ENCODE assay signal across 1 cellular context in the genomic region with DNA sequence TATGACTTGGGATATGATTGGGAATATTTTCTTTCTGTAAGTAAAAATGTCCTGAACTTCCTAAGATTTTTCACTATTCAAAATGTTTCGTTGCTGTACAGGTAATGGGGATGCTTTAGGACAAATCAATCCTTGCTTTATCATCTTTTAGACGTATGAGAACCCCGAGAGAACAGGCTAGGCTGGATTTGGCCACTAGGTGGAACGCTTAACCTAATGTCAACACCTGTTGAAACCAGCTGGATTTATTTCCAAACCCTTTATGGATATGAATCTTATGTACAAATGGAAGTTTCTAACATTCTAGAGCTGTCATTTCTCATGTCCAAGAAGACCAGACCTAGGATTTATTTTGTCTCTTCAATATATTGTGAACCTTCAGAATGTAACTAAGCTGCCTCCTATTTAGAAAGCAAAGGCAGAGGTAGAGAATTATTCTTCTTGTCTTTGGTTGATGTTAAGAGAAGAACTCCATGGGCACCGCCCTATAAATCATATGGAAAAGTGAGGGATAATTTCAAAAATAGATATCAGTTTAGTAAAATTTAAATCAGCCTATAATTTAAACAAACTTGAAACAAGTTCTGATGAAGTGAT.
TF ChIP-seq lines count a peak whose summit lies in the region.

No MANE protein-coding gene starts in this region.

TF ChIP-seq in K562, 482 proteins besides CTCF, POLR2A, EP300 and RAD21 (continued from another document):
- TF ChIP-seq, protein P1, sequence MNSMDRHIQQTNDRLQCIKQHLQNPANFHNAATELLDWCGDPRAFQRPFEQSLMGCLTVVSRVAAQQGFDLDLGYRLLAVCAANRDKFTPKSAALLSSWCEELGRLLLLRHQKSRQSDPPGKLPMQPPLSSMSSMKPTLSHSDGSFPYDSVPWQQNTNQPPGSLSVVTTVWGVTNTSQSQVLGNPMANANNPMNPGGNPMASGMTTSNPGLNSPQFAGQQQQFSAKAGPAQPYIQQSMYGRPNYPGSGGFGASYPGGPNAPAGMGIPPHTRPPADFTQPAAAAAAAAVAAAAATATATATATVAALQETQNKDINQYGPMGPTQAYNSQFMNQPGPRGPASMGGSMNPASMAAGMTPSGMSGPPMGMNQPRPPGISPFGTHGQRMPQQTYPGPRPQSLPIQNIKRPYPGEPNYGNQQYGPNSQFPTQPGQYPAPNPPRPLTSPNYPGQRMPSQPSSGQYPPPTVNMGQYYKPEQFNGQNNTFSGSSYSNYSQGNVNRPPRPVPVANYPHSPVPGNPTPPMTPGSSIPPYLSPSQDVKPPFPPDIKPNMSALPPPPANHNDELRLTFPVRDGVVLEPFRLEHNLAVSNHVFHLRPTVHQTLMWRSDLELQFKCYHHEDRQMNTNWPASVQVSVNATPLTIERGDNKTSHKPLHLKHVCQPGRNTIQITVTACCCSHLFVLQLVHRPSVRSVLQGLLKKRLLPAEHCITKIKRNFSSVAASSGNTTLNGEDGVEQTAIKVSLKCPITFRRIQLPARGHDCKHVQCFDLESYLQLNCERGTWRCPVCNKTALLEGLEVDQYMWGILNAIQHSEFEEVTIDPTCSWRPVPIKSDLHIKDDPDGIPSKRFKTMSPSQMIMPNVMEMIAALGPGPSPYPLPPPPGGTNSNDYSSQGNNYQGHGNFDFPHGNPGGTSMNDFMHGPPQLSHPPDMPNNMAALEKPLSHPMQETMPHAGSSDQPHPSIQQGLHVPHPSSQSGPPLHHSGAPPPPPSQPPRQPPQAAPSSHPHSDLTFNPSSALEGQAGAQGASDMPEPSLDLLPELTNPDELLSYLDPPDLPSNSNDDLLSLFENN (IDR thresholded peaks at IDR 0.05; ENCODE audit: low read depth in 2 of 2, low read length in 2 of 2), result no peak
- TF ChIP-seq, protein P2, sequence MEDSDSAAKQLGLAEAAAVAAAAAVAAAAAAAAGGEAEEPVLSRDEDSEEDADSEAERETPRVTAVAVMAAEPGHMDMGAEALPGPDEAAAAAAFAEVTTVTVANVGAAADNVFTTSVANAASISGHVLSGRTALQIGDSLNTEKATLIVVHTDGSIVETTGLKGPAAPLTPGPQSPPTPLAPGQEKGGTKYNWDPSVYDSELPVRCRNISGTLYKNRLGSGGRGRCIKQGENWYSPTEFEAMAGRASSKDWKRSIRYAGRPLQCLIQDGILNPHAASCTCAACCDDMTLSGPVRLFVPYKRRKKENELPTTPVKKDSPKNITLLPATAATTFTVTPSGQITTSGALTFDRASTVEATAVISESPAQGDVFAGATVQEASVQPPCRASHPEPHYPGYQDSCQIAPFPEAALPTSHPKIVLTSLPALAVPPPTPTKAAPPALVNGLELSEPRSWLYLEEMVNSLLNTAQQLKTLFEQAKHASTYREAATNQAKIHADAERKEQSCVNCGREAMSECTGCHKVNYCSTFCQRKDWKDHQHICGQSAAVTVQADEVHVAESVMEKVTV (CRISPR knock-in tag; IDR thresholded peaks at IDR 0.05), result 0 out of 2 replicates have a peak, but pooled peaks have one; percentile 6
- TF ChIP-seq KAT2B (IDR thresholded peaks at IDR 0.05; ENCODE audit: low read depth, low read length) (no peak), CBX2 (IDR thresholded peaks at IDR 0.05; ENCODE audit: insufficient read depth, low read length, poor library complexity, severe bottlenecking) (no peak), E2F3 (CRISPR knock-in tag; IDR thresholded peaks at IDR 0.05) (no peak), ZNF75A (CRISPR knock-in tag; IDR thresholded peaks at IDR 0.05) (no peak), PPARD (CRISPR knock-in tag; IDR thresholded peaks at IDR 0.05) (no peak), ZNF695 (CRISPR knock-in tag; IDR thresholded peaks at IDR 0.05) (no peak)
